Comparison of ENCODE assay signal across 20 cellular contexts in the genomic region with DNA sequence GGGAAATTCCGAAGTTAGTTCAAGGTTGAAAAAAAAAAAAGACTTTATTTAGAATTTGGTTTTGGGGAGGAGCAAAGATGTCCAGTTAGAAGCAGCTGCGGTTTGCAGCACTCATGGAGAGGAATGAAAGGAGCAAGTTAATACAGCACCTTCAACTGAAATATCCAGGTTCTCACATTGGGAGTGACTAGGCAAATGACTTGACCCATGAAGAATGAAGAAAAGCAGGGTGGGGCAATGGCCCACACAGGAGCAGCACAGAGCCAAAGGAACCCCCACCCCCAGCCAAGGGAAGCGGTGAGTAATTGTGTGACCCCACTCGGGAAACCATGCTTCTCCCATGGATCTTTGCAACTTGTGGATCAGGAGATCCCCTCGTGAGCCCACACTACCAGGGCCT. TPM values are rescaled to one million over a fixed set of nuclear protein-coding genes. Genes with fewer than 3 reads are reported as not detected.
"Had no signal": no experiment of that assay in that cellular context is flagged by ENCODE, and none has a peak within 500 bp of the region (broad histone marks: within the 10 kb centered on the region; RNA-seq: fewer than 3 reads in every experiment).

No MANE protein-coding gene starts in this region.

- H3K27me3 Mint-ChIP-seq: effector memory CD8-positive, alpha-beta T cell; type B pancreatic cell had no signal

- H3K9me3 ChIP-seq: ovary, thyroid gland had no signal

- H3K4me3 ChIP-seq: heart right ventricle, left lung, lower lobe of right lung, neural progenitor cell, ovary, suprapubic skin, thyroid gland, uterus had no signal

- ATAC-seq: effector memory CD8-positive, alpha-beta T cell; heart right ventricle; left lung; lower lobe of right lung; natural killer cell treated with Interleukin-12 subunit alpha and Interleukin-12 subunit beta and Interleukin-15 and Interleukin-18, amount 100 ng/mL, for 72 hours; right cardiac atrium had no signal

- H3K4me1 Mint-ChIP-seq: neural progenitor cell had no signal

- H3K27ac Mint-ChIP-seq: effector memory CD8-positive, alpha-beta T cell; natural killer cell treated with Interleukin-12 subunit alpha and Interleukin-12 subunit beta and Interleukin-15 and Interleukin-18, amount 100 ng/mL, for 72 hours; neural progenitor cell; type B pancreatic cell had no signal

- H3K27me3 ChIP-seq: heart right ventricle, left lung, neural progenitor cell, ovary, suprapubic skin, thyroid gland, uterus had no signal

- H2AFZ ChIP-seq: neural progenitor cell had no signal

- DNase-seq: effector memory CD8-positive, alpha-beta T cell; erythroblast; heart right ventricle; hypothalamus; left lung; lower lobe of right lung; mesenchymal stem cell; midbrain; nucleus accumbens; ovary; right cardiac atrium; small intestine; stimulated activated CD4-positive, alpha-beta T cell treated with anti-CD3 and anti-CD28 coated beads, Interleukin-12 subunit alpha, Interleukin-12 subunit beta, amount 100 ng/mL, for 4 hours; stimulated activated naive CD4-positive, alpha-beta T cell treated with Interleukin-2 at 50 U/mL for 16 hours; thyroid gland; uterus had no signal

- H3K9ac ChIP-seq: neural progenitor cell had no signal

- H3K4me1 ChIP-seq: left lung, lower lobe of right lung, neural progenitor cell, suprapubic skin, thyroid gland, uterus had no signal

- H3K27ac ChIP-seq: heart right ventricle, left lung, lower lobe of right lung, neural progenitor cell, ovary, suprapubic skin, thyroid gland, uterus had no signal

- H3K36me3 ChIP-seq: heart right ventricle, left lung, lower lobe of right lung, neural progenitor cell, ovary, suprapubic skin, thyroid gland, uterus had no signal

- H3K4me2 ChIP-seq: neural progenitor cell had no signal

- H3K4me3 Mint-ChIP-seq: effector memory CD8-positive, alpha-beta T cell; natural killer cell treated with Interleukin-12 subunit alpha and Interleukin-12 subunit beta and Interleukin-15 and Interleukin-18, amount 100 ng/mL, for 72 hours; neural progenitor cell; type B pancreatic cell had no signal

RNA-seq across cellular contexts. Expression of gene KCNIP3, which starts 57.1 kb away (rescaled TPM):
- total RNA-seq: natural killer cell treated with Interleukin-12 subunit alpha and Interleukin-12 subunit beta and Interleukin-15 and Interleukin-18, amount 100 ng/mL, for 72 hours had no signal
